9 cellular contexts compared by ENCODE assay signal in the genomic region with DNA sequence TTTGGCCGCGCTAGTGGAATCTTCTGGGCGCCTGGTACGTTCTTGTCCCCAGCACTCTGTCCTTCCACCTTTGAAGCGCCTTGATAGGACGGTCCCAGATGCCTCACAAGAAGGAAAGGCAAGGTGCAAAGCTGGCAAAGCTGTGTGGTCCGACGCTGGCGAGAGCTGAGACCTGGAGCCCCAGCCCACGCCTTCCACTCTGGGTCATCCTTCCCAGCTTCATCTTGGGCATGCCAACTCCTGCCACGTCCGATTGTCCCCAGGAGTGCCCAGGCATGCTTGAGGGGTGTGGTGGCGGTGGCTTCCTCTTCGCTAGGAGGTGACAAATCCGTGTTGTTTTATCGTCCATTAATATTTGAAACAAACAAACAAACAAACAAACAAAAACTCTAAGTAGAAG.
DNase-seq lines count a peak whose midpoint lies in the region; ATAC-seq and TF ChIP-seq lines count a peak whose summit lies in the region.
"Had no signal": no experiment of that assay in that cellular context is flagged by ENCODE, and none has a peak within 500 bp of the region (broad histone marks: within the 10 kb centered on the region; RNA-seq: fewer than 3 reads in every experiment).

No MANE protein-coding gene starts in this region.

- H3K27ac Mint-ChIP-seq in effector memory CD8-positive, alpha-beta T cell = no peak overlapping the region

- H3K27me3 Mint-ChIP-seq in effector memory CD8-positive, alpha-beta T cell = peaks cover 69 to 74% of the 10 kb centered on the region in 2 donors

- H3K9me3 ChIP-seq in DND-41 (ENCODE audit: insufficient read depth, low read length, severe bottlenecking) = no peaks in the 10 kb centered on the region
- H3K9me3 ChIP-seq in RWPE2 (ENCODE audit: severe bottlenecking) = no peaks in the 10 kb centered on the region
- H3K9me3 ChIP-seq in neuron (ENCODE audit: low read length) = no peaks in the 10 kb centered on the region

- no peaks in the 10 kb centered on the region for H3K9me3 Mint-ChIP-seq in effector memory CD8-positive, alpha-beta T cell

- H3K4me2 ChIP-seq in DND-41 (ENCODE audit: insufficient read depth, low read length) = peak overlapping the region; percentile 70; the same call in 1 of the 2 replicates

- H3K36me3 Mint-ChIP-seq in effector memory CD8-positive, alpha-beta T cell (ENCODE audit: insufficient read depth) = peaks cover 6% of the 10 kb centered on the region

- no peak for TF ChIP-seq CTCF in DND-41 (IDR thresholded peaks at IDR 0.05; ENCODE audit: borderline replicate concordance, extremely low read depth, low read length, poor library complexity, severe bottlenecking)
- no peak for TF ChIP-seq CTCF in RWPE2 (IDR thresholded peaks at IDR 0.05; ENCODE audit: poor library complexity, severe bottlenecking)

- peaks cover 25 to 26% of the 10 kb centered on the region in 2 donors for H3K4me1 Mint-ChIP-seq in effector memory CD8-positive, alpha-beta T cell (ENCODE audit: low read depth in 2 of 2)

- 0 out of 2 replicates have a peak overlapping the region, but pooled peaks have one; percentile 41 for H3K9ac ChIP-seq in DND-41 (ENCODE audit: low read depth, low read length)

- peak overlapping the region; percentile 69 to 76 for H3K4me3 Mint-ChIP-seq in effector memory CD8-positive, alpha-beta T cell

- ATAC-seq in DND-41 (ENCODE audit: insufficient read depth, low read depth) (no peak), RWPE2 (ENCODE audit: low read depth) (no peak)
- no peak for ATAC-seq in effector memory CD8-positive, alpha-beta T cell (replicated peaks)

- no peaks in the 10 kb centered on the region for H3K79me2 ChIP-seq in DND-41 (ENCODE audit: insufficient read depth, low read length)

- H4K20me1 ChIP-seq in DND-41 (ENCODE audit: insufficient read depth, low read length) = no peaks in the 10 kb centered on the region

- peaks cover 6% of the 10 kb centered on the region for H3K27me3 ChIP-seq in DND-41 (ENCODE audit: insufficient read depth, low read length, poor library complexity)
- peaks cover 22% of the 10 kb centered on the region for H3K27me3 ChIP-seq in RWPE2 (ENCODE audit: insufficient read depth, poor library complexity, severe bottlenecking)
- peaks cover 2% of the 10 kb centered on the region for H3K27me3 ChIP-seq in neuron (ENCODE audit: insufficient read depth, low read length)

- H3K27ac ChIP-seq in DND-41 (ENCODE audit: low read length) (no peak overlapping the region), RWPE2 (ENCODE audit: poor library complexity, severe bottlenecking) (no peak overlapping the region)

- DNase-seq in DND-41 (no peak), RWPE2 (ENCODE audit: low spot score) (no peak), mesenteric fat pad (ENCODE audit: low spot score) (no peak), T-helper 9 cell (no peak), AML-193 (lab: John Stamatoyannopoulos, UW) (no peak), SHP77 treated with DMSO at 0.1 percent for 48 hours (lab: John Stamatoyannopoulos, UW) (no peak)
- DNase-seq in effector memory CD8-positive, alpha-beta T cell = no peak
- DNase-seq: stimulated activated CD4-positive, alpha-beta T cell treated with anti-CD3 and anti-CD28 coated beads, Interleukin-4, amount 100 ng/mL, for 1 hour had no signal

- H3K4me3 ChIP-seq in DND-41 (ENCODE audit: low read depth in 1 of 2, low read length in 2 of 2) = no peak overlapping the region; a peak in 1 of 4 replicates
- H3K4me3 ChIP-seq in RWPE2 (ENCODE audit: severe bottlenecking) = peak overlapping the region; percentile 41
- H3K4me3 ChIP-seq in neuron (ENCODE audit: low read length) = peak overlapping the region; percentile 57

- H3K36me3 ChIP-seq in DND-41 (ENCODE audit: insufficient read depth, low read length) (no peaks in the 10 kb centered on the region), RWPE2 (ENCODE audit: low read depth) (no peaks in the 10 kb centered on the region), neuron (ENCODE audit: insufficient read depth, low read length) (no peaks in the 10 kb centered on the region)

- H2AFZ ChIP-seq in DND-41 (ENCODE audit: low read depth, low read length) = no peak overlapping the region
- H2AFZ ChIP-seq in neuron (ENCODE audit: low read depth, low read length) = no peak overlapping the region

- H3K4me1 ChIP-seq in DND-41 (ENCODE audit: insufficient read depth, low read length) = peaks cover 22% of the 10 kb centered on the region
- H3K4me1 ChIP-seq in RWPE2 (ENCODE audit: insufficient read depth, poor library complexity, severe bottlenecking) = peaks cover 3% of the 10 kb centered on the region
- peaks cover 22% of the 10 kb centered on the region for H3K4me1 ChIP-seq in neuron (ENCODE audit: insufficient read depth, low read length)

Comparison
In these comparisons a context has a peak if more than half of its experiments do, and no peak if none do; other contexts are left out.
1. H3K4me3 ChIP-seq: peak in RWPE2 (single experiment) and neuron (single experiment); none in DND-41 (0 of 2).